40 cellular contexts compared by ENCODE assay signal in the genomic region with DNA sequence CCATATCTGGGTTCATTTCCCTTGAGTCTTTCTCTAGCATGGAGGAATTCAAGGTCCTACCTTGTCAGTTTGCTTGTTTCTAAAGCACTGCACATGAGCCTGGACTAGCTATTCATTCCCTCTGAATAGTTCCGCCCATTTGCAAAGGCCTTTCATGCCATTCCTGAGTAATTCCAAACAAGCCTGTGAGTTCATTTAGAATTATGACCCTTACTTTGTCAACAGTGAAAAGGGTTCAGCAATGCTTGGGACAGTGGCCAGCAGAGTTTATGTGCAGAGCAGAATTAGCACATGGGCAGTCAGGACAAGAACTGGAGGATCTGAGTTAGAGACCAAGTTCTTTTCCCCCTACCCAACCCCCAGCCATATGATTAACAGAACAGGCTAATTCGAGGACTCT. TPM values are rescaled to one million over a fixed set of nuclear protein-coding genes. Genes with fewer than 3 reads are reported as not detected.
"Had no signal": no experiment of that assay in that cellular context is flagged by ENCODE, and none has a peak within 500 bp of the region (broad histone marks: within the 10 kb centered on the region; RNA-seq: fewer than 3 reads in every experiment).

No MANE protein-coding gene starts in this region.

- H3K27me3 ChIP-seq: adrenal gland, ascending aorta, body of pancreas, brain microvascular endothelial cell had no signal

- H3K4me1 ChIP-seq: adrenal gland, ascending aorta, body of pancreas, breast epithelium had no signal

- H3K4me3 Mint-ChIP-seq: activated naive CD4-positive, alpha-beta T cell treated with anti-CD3 and anti-CD28 coated beads for 36 hours; activated naive CD4-positive, alpha-beta T cell treated with anti-CD3 and anti-CD28 coated beads, Interleukin-2, amount 10 ng/mL, durations not matched to agents 7 days and 5 days; activated naive CD4-positive, alpha-beta T cell treated with anti-CD3 and anti-CD28 coated beads, Interleukin-2, amount 50 U/mL, for 24 hours; activated naive CD8-positive, alpha-beta T cell; activated naive CD8-positive, alpha-beta T cell treated with anti-CD3 and anti-CD28 coated beads for 36 hours; activated naive CD8-positive, alpha-beta T cell treated with anti-CD3 and anti-CD28 coated beads, Interleukin-2, amount 10 ng/mL, durations not matched to agents 7 days and 5 days; activated naive CD8-positive, alpha-beta T cell treated with anti-CD3 and anti-CD28 coated beads, Interleukin-2, amount 50 U/mL, for 24 hours; activated T-cell treated with anti-CD3 and anti-CD28 coated beads, Interleukin-2, amount 50 U/mL, for 24 hours; activated T-cell treated with anti-CD3 and anti-CD28 coated beads, Interleukin-2, amount 50 U/mL, for 4 hours; activated T-cell treated with anti-CD3 and anti-CD28 coated beads, Interleukin-2, amount 50 U/mL, for 72 hours; activated T-helper 1 cell treated with anti-CD3 and anti-CD28 coated beads, Interleukin-12 subunit alpha, Interleukin-12 subunit beta, Interleukin-2, Interleukin-4 antibody, amounts not matched to agents 30 ng/mL and 10 ng/mL and 1 ng/mL, durations not matched to agents 14 hours and 24 hours and 36 hours; activated T-helper 17 cell treated with anti-CD3 and anti-CD28 coated beads, Interleukin-2, amount 50 U/mL, for 72 hours; brain; central memory CD8-positive, alpha-beta T cell had no signal

- FAIRE-seq: astrocyte, bronchial epithelial cell had no signal

- H3K9me3 Mint-ChIP-seq: activated naive CD4-positive, alpha-beta T cell treated with anti-CD3 and anti-CD28 coated beads for 36 hours; activated naive CD4-positive, alpha-beta T cell treated with anti-CD3 and anti-CD28 coated beads, Interleukin-2, amount 10 ng/mL, durations not matched to agents 7 days and 5 days; activated naive CD4-positive, alpha-beta T cell treated with anti-CD3 and anti-CD28 coated beads, Interleukin-2, amount 50 U/mL, for 24 hours; activated naive CD8-positive, alpha-beta T cell treated with anti-CD3 and anti-CD28 coated beads for 36 hours; activated naive CD8-positive, alpha-beta T cell treated with anti-CD3 and anti-CD28 coated beads, Interleukin-2, amount 10 ng/mL, durations not matched to agents 7 days and 5 days; activated naive CD8-positive, alpha-beta T cell treated with anti-CD3 and anti-CD28 coated beads, Interleukin-2, amount 50 U/mL, for 24 hours; activated T-cell treated with anti-CD3 and anti-CD28 coated beads, Interleukin-2, amount 50 U/mL, for 24 hours; activated T-cell treated with anti-CD3 and anti-CD28 coated beads, Interleukin-2, amount 50 U/mL, for 4 hours; activated T-helper 1 cell treated with anti-CD3 and anti-CD28 coated beads, Interleukin-12 subunit alpha, Interleukin-12 subunit beta, Interleukin-2, Interleukin-4 antibody, amounts not matched to agents 30 ng/mL and 10 ng/mL and 1 ng/mL, durations not matched to agents 14 hours and 24 hours and 36 hours; activated T-helper 2 cell treated with anti-CD3 and anti-CD28 coated beads, Interferon-gamma antibody, Interleukin-2, Interleukin-4, amounts not matched to agents 10 μg/mL and 5 μg/mL and 100 μg/mL, durations not matched to agents 14 hours and 24 hours and 36 hours; central memory CD8-positive, alpha-beta T cell had no signal

- H3K27ac ChIP-seq: adrenal gland, ascending aorta, body of pancreas, brain microvascular endothelial cell, breast epithelium, cardiac muscle cell had no signal

- H3K36me3 ChIP-seq: adrenal gland, ascending aorta, brain microvascular endothelial cell, breast epithelium, cardiac muscle cell had no signal

- H3K9me3 ChIP-seq: adrenal gland, ascending aorta, body of pancreas, breast epithelium had no signal

- H3K36me3 Mint-ChIP-seq: activated naive CD4-positive, alpha-beta T cell treated with anti-CD3 and anti-CD28 coated beads, Interleukin-2, amount 10 ng/mL, durations not matched to agents 7 days and 5 days; activated naive CD4-positive, alpha-beta T cell treated with anti-CD3 and anti-CD28 coated beads, Interleukin-2, amount 50 U/mL, for 24 hours; activated naive CD4-positive, alpha-beta T cell treated with anti-CD3 and anti-CD28 coated beads, Interleukin-2, amount 50 U/mL, for 72 hours; activated naive CD8-positive, alpha-beta T cell; activated naive CD8-positive, alpha-beta T cell treated with anti-CD3 and anti-CD28 coated beads for 36 hours; activated naive CD8-positive, alpha-beta T cell treated with anti-CD3 and anti-CD28 coated beads, Interleukin-2, amount 10 ng/mL, durations not matched to agents 7 days and 5 days; brain had no signal

- ATAC-seq: activated naive CD4-positive, alpha-beta T cell treated with anti-CD3 and anti-CD28 coated beads, Interleukin-2, amount 50 U/mL, for 72 hours; activated naive CD8-positive, alpha-beta T cell treated with anti-CD3 and anti-CD28 coated beads, Interleukin-2, amount 50 U/mL, for 24 hours; activated T-cell treated with anti-CD3 and anti-CD28 coated beads, Interleukin-2, amount 50 U/mL, for 4 hours; activated T-cell treated with anti-CD3 and anti-CD28 coated beads, Interleukin-2, amount 50 U/mL, for 72 hours; activated T-helper 17 cell treated with anti-CD3 and anti-CD28 coated beads, Interleukin-2, amount 50 U/mL, for 72 hours; body of pancreas had no signal

- H3K4me1 Mint-ChIP-seq: activated naive CD4-positive, alpha-beta T cell treated with anti-CD3 and anti-CD28 coated beads, Interleukin-2, amount 10 ng/mL, durations not matched to agents 7 days and 5 days; activated naive CD4-positive, alpha-beta T cell treated with anti-CD3 and anti-CD28 coated beads, Interleukin-2, amount 50 U/mL, for 24 hours; activated naive CD8-positive, alpha-beta T cell treated with anti-CD3 and anti-CD28 coated beads for 36 hours; activated naive CD8-positive, alpha-beta T cell treated with anti-CD3 and anti-CD28 coated beads, Interleukin-2, amount 10 ng/mL, durations not matched to agents 7 days and 5 days; activated naive CD8-positive, alpha-beta T cell treated with anti-CD3 and anti-CD28 coated beads, Interleukin-2, amount 50 U/mL, for 24 hours; activated T-helper 17 cell treated with anti-CD3 and anti-CD28 coated beads, Interleukin-2, amount 50 U/mL, for 72 hours; central memory CD8-positive, alpha-beta T cell had no signal

- H3K27ac Mint-ChIP-seq: activated naive CD4-positive, alpha-beta T cell treated with anti-CD3 and anti-CD28 coated beads for 36 hours; activated naive CD4-positive, alpha-beta T cell treated with anti-CD3 and anti-CD28 coated beads, Interleukin-2, amount 10 ng/mL, durations not matched to agents 7 days and 5 days; activated naive CD4-positive, alpha-beta T cell treated with anti-CD3 and anti-CD28 coated beads, Interleukin-2, amount 50 U/mL, for 24 hours; activated naive CD4-positive, alpha-beta T cell treated with anti-CD3 and anti-CD28 coated beads, Interleukin-2, amount 50 U/mL, for 72 hours; activated naive CD8-positive, alpha-beta T cell; activated naive CD8-positive, alpha-beta T cell treated with anti-CD3 and anti-CD28 coated beads for 36 hours; activated naive CD8-positive, alpha-beta T cell treated with anti-CD3 and anti-CD28 coated beads, Interleukin-2, amount 10 ng/mL, durations not matched to agents 7 days and 5 days; activated naive CD8-positive, alpha-beta T cell treated with anti-CD3 and anti-CD28 coated beads, Interleukin-2, amount 50 U/mL, for 24 hours; activated T-cell treated with anti-CD3 and anti-CD28 coated beads, Interleukin-2, amount 50 U/mL, for 24 hours; activated T-cell treated with anti-CD3 and anti-CD28 coated beads, Interleukin-2, amount 50 U/mL, for 72 hours; activated T-helper 1 cell treated with anti-CD3 and anti-CD28 coated beads, Interleukin-12 subunit alpha, Interleukin-12 subunit beta, Interleukin-2, Interleukin-4 antibody, amounts not matched to agents 30 ng/mL and 10 ng/mL and 1 ng/mL, durations not matched to agents 14 hours and 24 hours and 36 hours; activated T-helper 17 cell treated with anti-CD3 and anti-CD28 coated beads, Interleukin-2, amount 50 U/mL, for 72 hours; activated T-helper 2 cell treated with anti-CD3 and anti-CD28 coated beads, Interferon-gamma antibody, Interleukin-2, Interleukin-4, amounts not matched to agents 10 μg/mL and 5 μg/mL and 100 μg/mL, durations not matched to agents 14 hours and 24 hours and 36 hours; brain had no signal

- H3K4me3 ChIP-seq: adrenal gland, ascending aorta, body of pancreas, breast epithelium, cardiac muscle cell had no signal

- DNase-seq: activated effector memory CD4-positive, alpha-beta T cell treated with anti-CD3 and anti-CD28 coated beads, Interleukin-2, amount 50 U/mL, for 16 hours; activated effector memory CD4-positive, alpha-beta T cell treated with Interleukin-2 at 50 U/mL for 16 hours; activated gamma-delta T cell; activated gamma-delta T cell treated with Interleukin-2 at 50 U/mL for 16 hours; activated naive CD4-positive, alpha-beta T cell; activated naive CD4-positive, alpha-beta T cell treated with anti-CD3 and anti-CD28 coated beads for 36 hours; activated naive CD4-positive, alpha-beta T cell treated with anti-CD3 and anti-CD28 coated beads, Interleukin-2, amount 10 ng/mL, durations not matched to agents 7 days and 5 days; activated naive CD4-positive, alpha-beta T cell treated with anti-CD3 and anti-CD28 coated beads, Interleukin-2, amount 50 U/mL, for 16 hours; activated naive CD4-positive, alpha-beta T cell treated with Interleukin-2 at 50 U/mL for 16 hours; activated naive CD8-positive, alpha-beta T cell treated with anti-CD3 and anti-CD28 coated beads for 36 hours; activated naive CD8-positive, alpha-beta T cell treated with anti-CD3 and anti-CD28 coated beads, Interleukin-2, amount 10 ng/mL, durations not matched to agents 7 days and 5 days; activated naive CD8-positive, alpha-beta T cell treated with anti-CD3 and anti-CD28 coated beads, Interleukin-2, amount 50 U/mL, for 24 hours; activated T-cell treated with anti-CD3 and anti-CD28 coated beads for 4 hours; activated T-cell treated with anti-CD3 and anti-CD28 coated beads, Interleukin-2, amount 50 U/mL, for 1 hour; activated T-cell treated with anti-CD3 and anti-CD28 coated beads, Interleukin-2, amount 50 U/mL, for 24 hours; activated T-cell treated with anti-CD3 and anti-CD28 coated beads, Interleukin-2, amount 50 U/mL, for 4 hours; activated T-cell treated with anti-CD3 and anti-CD28 coated beads, Interleukin-2, amount 50 U/mL, for 48 hours; activated T-cell treated with anti-CD3 and anti-CD28 coated beads, Interleukin-2, amount 50 U/mL, for 72 hours; adrenal gland; amniotic stem cell; anterior cingulate cortex; aorta; body of pancreas; brain microvascular endothelial cell; caudate nucleus; central memory CD4-positive, alpha-beta T cell; cerebellar nuclear complex had no signal

RNA-seq across cellular contexts. Expression of a gene that starts 27.9 kb away (rescaled TPM):
- total RNA-seq: activated naive CD4-positive, alpha-beta T cell treated with anti-CD3 and anti-CD28 coated beads for 36 hours; activated naive CD4-positive, alpha-beta T cell treated with anti-CD3 and anti-CD28 coated beads, Interleukin-2, amount 50 U/mL, for 72 hours; activated naive CD8-positive, alpha-beta T cell treated with anti-CD3 and anti-CD28 coated beads for 36 hours; activated naive CD8-positive, alpha-beta T cell treated with anti-CD3 and anti-CD28 coated beads, Interleukin-2, amount 10 ng/mL, durations not matched to agents 7 days and 5 days; activated T-cell treated with anti-CD3 and anti-CD28 coated beads, Interleukin-2, amount 50 U/mL, for 4 hours; activated T-cell treated with anti-CD3 and anti-CD28 coated beads, Interleukin-2, amount 50 U/mL, for 72 hours; activated T-helper 1 cell treated with anti-CD3 and anti-CD28 coated beads, Interleukin-12 subunit alpha, Interleukin-12 subunit beta, Interleukin-2, Interleukin-4 antibody, amounts not matched to agents 30 ng/mL and 10 ng/mL and 1 ng/mL, durations not matched to agents 14 hours and 24 hours and 36 hours; activated T-helper 17 cell treated with anti-CD3 and anti-CD28 coated beads, Interleukin-2, amount 50 U/mL, for 72 hours; activated T-helper 2 cell treated with anti-CD3 and anti-CD28 coated beads, Interferon-gamma antibody, Interleukin-2, Interleukin-4, amounts not matched to agents 10 μg/mL and 5 μg/mL and 100 μg/mL, durations not matched to agents 14 hours and 24 hours and 36 hours; bronchial epithelial cell had no signal
